Comparison of ENCODE assay signal across 20 cellular contexts in the genomic region with DNA sequence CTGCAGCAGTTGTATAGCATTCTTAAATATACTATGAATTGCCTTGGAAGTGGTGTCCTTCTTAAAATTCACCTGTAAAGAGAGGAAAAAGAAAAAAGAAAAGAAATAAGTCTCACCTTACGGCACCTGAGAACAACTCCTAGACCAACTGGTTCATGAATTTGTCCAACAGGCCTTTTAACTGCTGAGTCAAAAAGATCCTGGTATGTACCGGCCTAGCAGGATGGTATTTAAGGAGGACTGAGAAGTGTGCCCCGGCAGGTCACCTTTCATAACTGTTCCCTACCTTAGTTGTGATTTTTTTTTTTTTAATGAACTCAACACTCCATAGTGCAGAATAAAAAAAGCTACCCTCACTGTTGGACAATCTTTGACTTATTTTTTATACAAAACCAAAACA. TPM values are rescaled to one million over a fixed set of nuclear protein-coding genes. Genes with fewer than 3 reads are reported as not detected.
DNase-seq lines count a peak whose midpoint lies in the region; ATAC-seq and TF ChIP-seq lines count a peak whose summit lies in the region.
"Had no signal": no experiment of that assay in that cellular context is flagged by ENCODE, and none has a peak within 500 bp of the region (broad histone marks: within the 10 kb centered on the region; RNA-seq: fewer than 3 reads in every experiment).

No MANE protein-coding gene starts in this region.

- H3K4me1 Mint-ChIP-seq in memory B cell, result peaks cover 2% of the 10 kb centered on the region

- H3K9me3 ChIP-seq in PC-9 (ENCODE audit: insufficient read depth, low read depth) (no peaks in the 10 kb centered on the region), upper lobe of left lung (no peaks in the 10 kb centered on the region)
- H3K9me3 ChIP-seq: BLaER1 had no signal

- no peak overlapping the region for H3K4me3 Mint-ChIP-seq in memory B cell
- H3K4me3 Mint-ChIP-seq: CD4-positive, alpha-beta T cell; H9; HFFc6 had no signal

- H3F3A ChIP-seq in PC-9 (ENCODE audit: insufficient read depth, low read depth), result peaks cover 76% of the 10 kb centered on the region

- no peak overlapping the region for H2AFZ ChIP-seq in PC-9
- H2AFZ ChIP-seq: GM23248 had no signal

- peaks cover 16% of the 10 kb centered on the region for H3K79me2 ChIP-seq in PC-9 (ENCODE audit: low read depth)

- H4K20me1 ChIP-seq in PC-9 (ENCODE audit: insufficient read depth), result no peaks in the 10 kb centered on the region
- H4K20me1 ChIP-seq: BLaER1 had no signal

- DNase-seq in PC-9 (no peak), epithelial cell of prostate (ENCODE audit: low read depth, low spot score) (no peak), memory B cell (ENCODE audit: low spot score in 2 of 2) (no peak), upper lobe of left lung (peak in 1 of 2 donors; percentile 50), NCI-H524 (lab: John Stamatoyannopoulos, UW) (no peak), NOMO-1 treated with dmso at 0.1 percent for 144 hours (lab: John Stamatoyannopoulos, UW; ENCODE audit: unreplicated experiment) (no peak)
- DNase-seq in NK-92 treated with Interleukin-12 subunit alpha and Interleukin-12 subunit beta, amount 100 ng/mL, for 24 hours (lab: John Stamatoyannopoulos, UW), result no peak
- DNase-seq: CD4-positive, alpha-beta T cell; DND-41; GM23248; H9; HFFc6; Kasumi-1; NCI-H1694; NCI-H2081; NCI-H2171; NCI-H345; NCI-H526 had no signal

- H3K4me1 ChIP-seq in PC-9 (replicated peaks; ENCODE audit: insufficient read depth) (peaks cover 94% of the 10 kb centered on the region), upper lobe of left lung (peaks cover 60 to 85% (median 83%) of the 10 kb centered on the region in 4 donors)

- intact Hi-C loops in PC-9 (cut with micrococcal nuclease; ENCODE audit: unreplicated experiment), result loop anchor here (10.0 kb wide), 1 partner anchor 443 kb away; a partner anchor contains a TSS

- POLR2A ChIA-PET in PC-9 (lab: Charles Lee; ENCODE audit: unreplicated experiment), result no interaction called here

- peak overlapping the region; percentile 99 for H3K27ac ChIP-seq in PC-9
- H3K27ac ChIP-seq in epithelial cell of prostate, result peak overlapping the region; percentile 92
- H3K27ac ChIP-seq in upper lobe of left lung, result peak overlapping the region; percentile 83 to 91 (median 84)
- H3K27ac ChIP-seq: BLaER1, GM23248 had no signal

- BruUV-seq in PC-9 (replicated peaks; lab: Mats Ljungman, UMichigan), result no TSS peak

- TF ChIP-seq EP300 in upper lobe of left lung (IDR thresholded peaks at IDR 0.05), result no peak

- H3K9me3 Mint-ChIP-seq in memory B cell, result no peaks in the 10 kb centered on the region
- H3K9me3 Mint-ChIP-seq: CD4-positive, alpha-beta T cell; H9; HFFc6 had no signal

- H3K9me2 ChIP-seq in PC-9 (ENCODE audit: insufficient read depth), result no peaks in the 10 kb centered on the region

- H3K27ac Mint-ChIP-seq in memory B cell, result peak overlapping the region; percentile 68
- H3K27ac Mint-ChIP-seq: CD4-positive, alpha-beta T cell; H9; HFFc6 had no signal

- no peaks in the 10 kb centered on the region for H3K27me3 ChIP-seq in PC-9 (ENCODE audit: insufficient read depth, low read depth)
- H3K27me3 ChIP-seq in upper lobe of left lung, result no peaks in the 10 kb centered on the region
- H3K27me3 ChIP-seq: BLaER1 had no signal

- H3K27me3 Mint-ChIP-seq in memory B cell, result no peaks in the 10 kb centered on the region
- H3K27me3 Mint-ChIP-seq: CD4-positive, alpha-beta T cell had no signal

- WGBS in upper lobe of left lung, 2 donors, result 74 to 76% methylated on average over 3 of the region's 3 CpGs

- CTCF ChIA-PET in PC-9 (lab: Charles Lee), result no interaction called here

- no peak overlapping the region for H3K4me3 ChIP-seq in PC-9
- no peak overlapping the region for H3K4me3 ChIP-seq in upper lobe of left lung
- H3K4me3 ChIP-seq: BLaER1, GM12878, GM23248 had no signal

- ATAC-seq in memory B cell (ENCODE audit: low read depth) (no peak), upper lobe of left lung (ENCODE audit: low FRiP score in 2 of 2) (peak in 1 of 2 donors; percentile 23)
- ATAC-seq: GM12878 had no signal

- H3K4me2 ChIP-seq in PC-9, result no peak overlapping the region
- H3K4me2 ChIP-seq: BLaER1 had no signal

- no peak for TF ChIP-seq POLR2A in upper lobe of left lung (IDR thresholded peaks at IDR 0.05)

- peaks cover 30% of the 10 kb centered on the region for H3K36me3 Mint-ChIP-seq in memory B cell

- TF ChIP-seq CTCF in PC-9 (conservative IDR thresholded peaks at IDR 0.05) (no peak), upper lobe of left lung (IDR thresholded peaks at IDR 0.05) (no peak)

- H3K36me3 ChIP-seq in PC-9 (ENCODE audit: low read depth) (peaks cover 18% of the 10 kb centered on the region), upper lobe of left lung (peaks cover under 1 to 35% (median 15%) of the 10 kb centered on the region in 4 donors)

RNA-seq across cellular contexts. Expression of a gene that starts 25.8 kb away (rescaled TPM):
- 20.5 and 25.4 TPM in 2 replicates for total RNA-seq in PC-9 (2021)
- total RNA-seq in upper lobe of left lung, result 10 to 100 TPM; 36.3 to 71.4 (median 53.4) TPM

RNA-seq across cellular contexts. Expression of a gene that starts 36.8 kb away (rescaled TPM):
- total RNA-seq in PC-9 (2021) (12.5 and 14.0 TPM in 2 replicates), upper lobe of left lung (10 to 100 TPM; 19.6 to 42.2 (median 30.8) TPM)
